Comparison of ENCODE assay signal across 8 cellular contexts in the genomic region with DNA sequence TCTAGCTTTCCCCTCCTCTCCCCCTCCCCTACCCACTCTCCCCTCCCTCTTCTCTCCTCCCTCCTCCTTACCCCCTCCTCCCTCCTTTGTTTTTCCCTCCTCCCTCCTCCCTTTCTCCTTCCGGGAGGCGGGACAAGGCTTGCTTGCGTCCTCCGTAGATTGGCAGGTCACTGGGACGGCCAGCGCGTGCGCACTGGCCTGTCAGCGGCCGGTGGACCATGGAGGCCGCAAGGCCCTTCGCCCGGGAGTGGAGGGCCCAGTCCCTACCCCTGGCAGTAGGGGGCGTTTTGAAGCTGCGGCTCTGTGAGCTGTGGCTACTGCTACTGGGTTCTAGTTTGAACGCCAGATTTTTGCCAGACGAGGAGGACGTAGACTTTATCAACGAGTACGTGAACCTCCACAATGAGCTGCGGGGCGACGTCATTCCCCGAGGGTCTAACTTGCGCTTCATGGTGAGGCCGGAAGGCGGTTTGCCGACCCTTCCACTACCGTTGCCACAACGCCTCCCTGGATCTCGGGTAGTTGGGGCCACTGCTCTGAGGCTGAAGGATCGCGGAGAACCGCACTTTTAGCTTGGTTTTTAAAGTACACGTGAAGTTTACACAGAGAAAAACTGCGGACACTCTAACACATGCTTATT. TPM values are rescaled to one million over a fixed set of nuclear protein-coding genes. Genes with fewer than 3 reads are reported as not detected.
A peak's percentile ranks its signal among the peaks of the same experiment; 100 is the strongest.
DNase-seq lines count a peak whose midpoint lies in the region; ATAC-seq and FAIRE-seq lines count a peak whose summit lies in the region.

A gene (plus strand): TSS at position 191 of the 640 bp plus-strand sequence. CDS start 28 bp downstream, at position 219.

- peak; percentile 97 for ATAC-seq in GM19468 (IDR thresholded peaks at IDR 0.05; ENCODE audit: extremely low read depth, unreplicated experiment)

- H3K9me3 ChIP-seq in mesodermal cell (ENCODE audit: control insufficient read depth, low read length): no peaks in the 10 kb centered on the region

- H3K27ac ChIP-seq in mesodermal cell (ENCODE audit: low read depth, low read length, severe bottlenecking): no peak within 1 kb of the TSS

- 70 to 71% methylated on average over 31 to 35 of the region's 36 CpGs for WGBS in mesodermal cell (ENCODE audit: insufficient coverage in 2 of 2), 2 experiments

- FAIRE-seq in endometrium (lab: Jason Lieb, UNC): peak; percentile 92

- peak within 1 kb of the TSS; percentile 21 for H3K4me3 ChIP-seq in mesodermal cell (ENCODE audit: extremely low read depth, insufficient read depth, low read length, poor library complexity, severe bottlenecking)

- H3K36me3 ChIP-seq in mesodermal cell (ENCODE audit: control insufficient read depth, insufficient read depth, low read length): no peaks in the 10 kb centered on the region

- H3K4me1 ChIP-seq in mesodermal cell (ENCODE audit: control insufficient read depth, insufficient read depth, low read length, poor library complexity, severe bottlenecking): no peaks in the 10 kb centered on the region

- DNase-seq in COR-L47 (lab: John Stamatoyannopoulos, UW) (peak; percentile 96), HS-5 (ENCODE audit: low read depth) (peak; percentile 88)
- DNase-seq in NK-92 treated with Interleukin-12 subunit alpha and Interleukin-12 subunit beta, amount 100 ng/mL, for 24 hours (lab: John Stamatoyannopoulos, UW): peak; percentile 66
- peak; percentile 84 for DNase-seq in activated CD8-positive, alpha-beta memory T cell treated with anti-CD3 and anti-CD28 coated beads, Interleukin-2, amount 50 U/mL, for 4 hours
- DNase-seq in stimulated activated CD8-positive, alpha-beta memory T cell treated with anti-CD3 and anti-CD28 coated beads, Interleukin-15, amount 100 ng/mL, for 24 hours (ENCODE audit: low read depth): peak; percentile 73

RNA-seq across cellular contexts. Expression of the gene that starts here (rescaled TPM):
- polyA plus RNA-seq in mesodermal cell (2013, experiment 1 of 2): not detected
- polyA plus RNA-seq in mesodermal cell (2013, experiment 2 of 2): not detected
